In the genomic region with DNA sequence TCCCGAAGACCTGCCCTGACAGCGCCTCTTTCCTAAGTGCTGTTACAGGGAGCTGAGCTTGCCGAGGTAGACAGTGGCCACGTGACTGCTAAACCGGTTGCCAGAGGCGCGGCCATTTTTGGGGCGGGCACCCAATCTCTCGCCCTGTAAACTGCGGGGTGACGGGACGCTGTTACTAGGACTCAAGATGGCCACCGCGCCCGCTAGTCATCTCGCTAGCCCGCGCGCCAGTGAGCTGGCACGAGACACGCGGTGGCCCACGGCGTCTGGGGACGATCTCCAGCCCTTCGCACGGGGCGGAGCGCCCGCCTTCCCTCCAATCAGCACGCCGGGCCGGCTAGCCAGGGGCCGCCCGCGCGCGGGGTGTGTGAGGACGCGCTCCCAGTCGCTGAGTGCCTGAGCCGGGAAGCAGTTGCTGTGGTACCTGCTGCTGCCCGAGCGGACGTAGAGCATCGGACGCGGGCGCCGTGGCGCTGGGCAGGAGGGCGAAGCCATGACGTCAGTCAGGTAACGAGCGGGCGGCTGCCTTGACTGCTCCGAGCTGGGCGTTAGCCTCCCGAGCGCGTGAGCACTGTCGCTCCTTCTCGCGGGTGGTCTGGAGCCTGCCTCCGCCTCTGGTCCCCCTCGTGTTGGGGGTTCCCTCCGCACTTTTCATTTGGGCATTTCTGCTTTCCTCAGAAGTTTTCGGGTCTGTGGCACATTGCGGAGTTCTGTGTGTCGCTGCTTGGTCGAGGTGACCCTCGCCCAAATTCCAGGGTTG, we compare ENCODE assay signal across 8 cellular contexts. TPM values are rescaled to one million over a fixed set of nuclear protein-coding genes. Genes with fewer than 3 reads are reported as not detected.
DNase-seq lines count a peak whose midpoint lies in the region; ATAC-seq, FAIRE-seq and TF ChIP-seq lines count a peak whose summit lies in the region.

No MANE protein-coding gene starts in this region.

- CTCF ChIA-PET in Caco-2 (lab: Charles Lee) = interaction anchor here (1.4 kb wide), 1 partner anchor 26 kb away, joined by 6 read pairs; a partner anchor contains a TSS
- CTCF ChIA-PET in activated CD8-positive, alpha-beta memory T cell treated with anti-CD3 and anti-CD28 coated beads, Interleukin-2, amount 10 ng/mL, durations not matched to agents 7 days and 5 days (lab: Charles Lee) = interaction anchor here (0.6 to 3.2 kb wide), 5 partner anchors 11 to 51 kb away, joined by 3 to 12 read pairs (median 3); a partner anchor contains a TSS
- CTCF ChIA-PET in H1 (lab: Charles Lee; ENCODE audit: partially characterized antibody) = interaction anchor here (0.6 to 1.4 kb wide), 4 partner anchors 14 to 274 kb away, joined by 3 read pairs; no protein-coding TSS in a partner anchor

- no peak overlapping the region for H3K23ac ChIP-seq in H1 (ENCODE audit: insufficient read length)
- H3K23ac ChIP-seq in mesendoderm (ENCODE audit: low read length) = peak overlapping the region; percentile 7

- H3K4me2 ChIP-seq in H1 (ENCODE audit: insufficient read depth in 1 of 2, low read depth in 2 of 2, low read length in 2 of 2) (peak overlapping the region; percentile 70 to 91), mesendoderm (ENCODE audit: low read length) (peak overlapping the region; percentile 92)

- no peaks in the 10 kb centered on the region for H3K9me3 Mint-ChIP-seq in Caco-2 (ENCODE audit: unreplicated experiment)
- H3K9me3 Mint-ChIP-seq in activated CD8-positive, alpha-beta memory T cell treated with anti-CD3 and anti-CD28 coated beads, Interleukin-2, amount 10 ng/mL, durations not matched to agents 7 days and 5 days (ENCODE audit: low read depth) = no peaks in the 10 kb centered on the region

- H2BK120ac ChIP-seq in H1 (replicated peaks; ENCODE audit: low read depth, low read length) = no peak overlapping the region
- H2BK120ac ChIP-seq in mesendoderm (ENCODE audit: low read depth, low read length) = no peak overlapping the region

- H3K27ac Mint-ChIP-seq in Caco-2 (ENCODE audit: unreplicated experiment) = peak overlapping the region; percentile 93
- H3K27ac Mint-ChIP-seq in activated CD8-positive, alpha-beta memory T cell treated with anti-CD3 and anti-CD28 coated beads, Interleukin-2, amount 10 ng/mL, durations not matched to agents 7 days and 5 days = peak overlapping the region; percentile 96

- H2AK5ac ChIP-seq in H1 (ENCODE audit: low read depth, low read length) = no peak overlapping the region
- H2AK5ac ChIP-seq in mesendoderm (ENCODE audit: low read length) = no peak overlapping the region

- intact Hi-C loops in Caco-2 (cut with micrococcal nuclease; ENCODE audit: unreplicated experiment) = loop anchor here (1.0 to 5.0 kb wide), 3 partner anchors 14 to 36 kb away; a partner anchor contains a TSS

- TF ChIP-seq EP300 in H1 (IDR thresholded peaks at IDR 0.05; ENCODE audit: borderline replicate concordance in 1 of 2, low read depth in 2 of 2, low read length in 2 of 2) = no peak

- H3K23me2 ChIP-seq in H1 (ENCODE audit: low read depth, low read length) = peaks cover 7% of the 10 kb centered on the region; the same call in 1 of the 2 replicates

- H3K36me3 ChIP-seq in Caco-2 (ENCODE audit: control insufficient read depth, insufficient read depth, low read length) (no peaks in the 10 kb centered on the region; the same call in 1 of the 2 replicates), H1 (ENCODE audit: control insufficient read depth in 2 of 4, insufficient read depth in 4 of 4, low read length in 3 of 4) (no peaks in the 10 kb centered on the region), mesendoderm (ENCODE audit: control insufficient read depth, insufficient read depth, low read length) (no peaks in the 10 kb centered on the region)

- WGBS in H1 (ENCODE audit: extremely low coverage in 1 of 2, insufficient coverage in 1 of 2, insufficient read length in 1 of 2, insufficient replicate concordance in 2 of 2, low coverage in 1 of 2, low lambda C conversion rate in 2 of 2, missing lambda C conversion rate in 1 of 2), 2 experiments = 2% methylated on average over 72 of the region's 72 CpGs; no CpG with 5 or more reads in 1 of the 2 experiments
- no CpG with 5 or more reads among the region's 72 CpGs for WGBS in mesendoderm (ENCODE audit: extremely low coverage, insufficient coverage, low lambda C conversion rate)

- peak; percentile 97 for DNase-seq in Caco-2
- DNase-seq in HTR-8/SVneo (ENCODE audit: insufficient read length, low spot score) = peak; percentile 92
- DNase-seq in NOMO-1 treated with DMSO at 0.1 percent for 48 hours (lab: John Stamatoyannopoulos, UW; ENCODE audit: unreplicated experiment) = peak; percentile 97
- DNase-seq in activated CD8-positive, alpha-beta memory T cell treated with anti-CD3 and anti-CD28 coated beads, Interleukin-2, amount 10 ng/mL, durations not matched to agents 7 days and 5 days = peak; percentile 98
- DNase-seq in H1 (ENCODE audit: low read depth in 1 of 2, low spot score in 2 of 2) = peak; percentile 89 to 94
- peak; percentile 98 for DNase-seq in mesendoderm
- peak; percentile 93 for DNase-seq in stimulated activated CD8-positive, alpha-beta memory T cell treated with anti-CD3 and anti-CD28 coated beads, Interleukin-12 subunit alpha, Interleukin-12 subunit beta, amount 100 ng/mL, for 4 hours (ENCODE audit: low read depth)

- ATAC-seq in GM21381 (IDR thresholded peaks at IDR 0.05; ENCODE audit: unreplicated experiment) = peak; percentile 93
- peak; percentile 94 for ATAC-seq in activated CD8-positive, alpha-beta memory T cell treated with anti-CD3 and anti-CD28 coated beads, Interleukin-2, amount 10 ng/mL, durations not matched to agents 7 days and 5 days

- FAIRE-seq in HTR-8/SVneo (lab: Jason Lieb, UNC) (peak; percentile 90), H1 (lab: Jason Lieb, UNC) (no peak)

- peak overlapping the region; percentile 46; the same call in 1 of the 2 replicates for H2BK15ac ChIP-seq in H1 (ENCODE audit: low read length)
- no peak overlapping the region for H2BK15ac ChIP-seq in mesendoderm (replicated peaks; ENCODE audit: low read depth)

- H3K4me3 Mint-ChIP-seq in Caco-2 (ENCODE audit: unreplicated experiment) = peak overlapping the region; percentile 92
- peak overlapping the region; percentile 91 for H3K4me3 Mint-ChIP-seq in activated CD8-positive, alpha-beta memory T cell treated with anti-CD3 and anti-CD28 coated beads, Interleukin-2, amount 10 ng/mL, durations not matched to agents 7 days and 5 days

- peaks cover 14% of the 10 kb centered on the region for H3K4me1 Mint-ChIP-seq in Caco-2 (ENCODE audit: low read depth, unreplicated experiment)
- H3K4me1 Mint-ChIP-seq in activated CD8-positive, alpha-beta memory T cell treated with anti-CD3 and anti-CD28 coated beads, Interleukin-2, amount 10 ng/mL, durations not matched to agents 7 days and 5 days = peaks cover 38% of the 10 kb centered on the region

- H2BK20ac ChIP-seq in H1 (ENCODE audit: low read length) = no peak overlapping the region

- peak overlapping the region; percentile 75 for H4K91ac ChIP-seq in H1 (replicated peaks; ENCODE audit: insufficient read length, low read length)

- H3K79me2 ChIP-seq in H1 (ENCODE audit: control insufficient read depth in 1 of 2, insufficient read depth in 2 of 2, low read length in 2 of 2) (peaks cover 0 to 36% of the 10 kb centered on the region in 2 experiments; a peak in 3 of 4 replicates), mesendoderm (ENCODE audit: control insufficient read depth, insufficient read depth, low read length) (peaks cover 8% of the 10 kb centered on the region)

- peaks cover 34% of the 10 kb centered on the region for H3K4me1 ChIP-seq in Caco-2
- peaks cover 0 to 3% (median under 1%) of the 10 kb centered on the region in 4 experiments; a peak in 3 of 7 replicates for H3K4me1 ChIP-seq in H1 (replicated peaks in 1 of 4; ENCODE audit: control insufficient read depth in 3 of 4, insufficient read depth in 4 of 4, low read length in 3 of 4)
- peaks cover 2% of the 10 kb centered on the region for H3K4me1 ChIP-seq in mesendoderm (ENCODE audit: control insufficient read depth, low read depth, low read length)

- H3K4ac ChIP-seq in H1 (replicated peaks; ENCODE audit: insufficient read length, low read depth, low read length) (no peak overlapping the region), mesendoderm (ENCODE audit: low read depth, low read length) (no peak overlapping the region)

- H3K9ac ChIP-seq in H1 (replicated peaks in 1 of 4; ENCODE audit: extremely low read depth in 1 of 4, low read depth in 3 of 4, low read length in 3 of 4) = peak overlapping the region; percentile 46 to 96 (median 89)
- H3K9ac ChIP-seq in mesendoderm (ENCODE audit: low read length) = peak overlapping the region; percentile 91

- H4K20me1 ChIP-seq in H1 (replicated peaks in 1 of 2; ENCODE audit: control insufficient read depth in 1 of 2, insufficient read depth in 2 of 2, low read length in 2 of 2) = peaks cover 0 to 2% of the 10 kb centered on the region in 2 experiments

- peak overlapping the region; percentile 93 for H4K8ac ChIP-seq in H1 (ENCODE audit: extremely low read depth, insufficient read depth, low read length)
- H4K8ac ChIP-seq in mesendoderm (ENCODE audit: low read depth, low read length) = no peak overlapping the region

- peak overlapping the region; percentile 71 for H4K5ac ChIP-seq in H1 (ENCODE audit: insufficient read length, low read depth, low read length)
- no peak overlapping the region for H4K5ac ChIP-seq in mesendoderm (ENCODE audit: low read length)

- H3K4me3 ChIP-seq in Caco-2 (ENCODE audit: low read depth, low read length) = peak overlapping the region; percentile 63
- peak overlapping the region; percentile 78 to 89 (median 83) for H3K4me3 ChIP-seq in H1 (ENCODE audit: extremely low read depth in 1 of 4, insufficient read depth in 2 of 4, low read depth in 3 of 4, low read length in 4 of 4)
- H3K4me3 ChIP-seq in mesendoderm (ENCODE audit: low read length) = peak overlapping the region; percentile 67

- H2BK5ac ChIP-seq in H1 (ENCODE audit: low read depth, low read length) (peak overlapping the region; percentile 88), mesendoderm (ENCODE audit: low read length) (peak overlapping the region; percentile 69)

- H3K56ac ChIP-seq in H1 (replicated peaks; ENCODE audit: insufficient read length, low read depth, low read length) (peak overlapping the region; percentile 79), mesendoderm (ENCODE audit: low read length) (peak overlapping the region; percentile 96)

- H3K9me3 ChIP-seq in Caco-2 = no peaks in the 10 kb centered on the region
- H3K9me3 ChIP-seq in H1 (ENCODE audit: insufficient read depth in 2 of 2, low read depth in 1 of 2, low read length in 1 of 2) = no peaks in the 10 kb centered on the region

- POLR2A ChIA-PET in Caco-2 (lab: Charles Lee) (interaction anchor here (0.6 to 2.3 kb wide), 8 partner anchors 11 to 650 kb away, joined by 3 to 18 read pairs (median 4); a partner anchor contains a TSS), H1 (lab: Charles Lee; ENCODE audit: partially characterized antibody) (interaction anchor here (0.5 to 3.0 kb wide), 21 partner anchors 8 to 1035 kb away, joined by 3 to 20 read pairs (median 4); a partner anchor contains a TSS)

- H3K27ac ChIP-seq in H1 (ENCODE audit: low read depth, low read length) (peak overlapping the region; percentile 92), mesendoderm (ENCODE audit: low read depth, low read length) (peak overlapping the region; percentile 45)

- TF ChIP-seq CTCF in Caco-2 (IDR thresholded peaks at IDR 0.05; ENCODE audit: insufficient read depth in 1 of 2, low read depth in 1 of 2, low read length in 1 of 2, severe bottlenecking in 1 of 2, unreplicated experiment in 1 of 2) (no peak), H1 (IDR thresholded peaks at IDR 0.05; ENCODE audit: control extremely low read depth in 1 of 3, insufficient read depth in 1 of 3, low read depth in 1 of 3, low read length in 3 of 3) (0 out of 4 replicates have a peak, but pooled peaks of 1 of the 3 experiments have one; percentile 3)

- H3K27me3 Mint-ChIP-seq in Caco-2 (ENCODE audit: insufficient read depth, unreplicated experiment) = no peaks in the 10 kb centered on the region
- no peaks in the 10 kb centered on the region for H3K27me3 Mint-ChIP-seq in activated CD8-positive, alpha-beta memory T cell treated with anti-CD3 and anti-CD28 coated beads, Interleukin-2, amount 10 ng/mL, durations not matched to agents 7 days and 5 days

- 0 out of 2 replicates have a peak, but pooled peaks cover 2% of the 10 kb centered on the region for H3K79me1 ChIP-seq in H1 (ENCODE audit: low read depth, low read length)
- no peaks in the 10 kb centered on the region for H3K79me1 ChIP-seq in mesendoderm (ENCODE audit: low read length)

- H3K18ac ChIP-seq in H1 (ENCODE audit: extremely low read depth, low read length) = peak overlapping the region; percentile 63
- H3K18ac ChIP-seq in mesendoderm (ENCODE audit: low read length) = peak overlapping the region; percentile 47

- 0 out of 4 replicates have a peak, but pooled peaks of 1 of the 2 experiments have one; percentile 0 for TF ChIP-seq RAD21 in H1 (IDR thresholded peaks at IDR 0.05 in 1 of 2, conservative IDR thresholded peaks at IDR 0.05 in 1 of 2; ENCODE audit: low read depth in 2 of 2, low read length in 2 of 2)

- TF ChIP-seq POLR2A in H1 (IDR thresholded peaks at IDR 0.05; ENCODE audit: control extremely low read depth in 1 of 2, low read depth in 2 of 2, low read length in 2 of 2) = peak in 1 of 2 experiments; percentile 95; a peak in 2 of 3 replicates

- H2AFZ ChIP-seq in H1 (ENCODE audit: low read length) = peak overlapping the region; percentile 70; the same call in 1 of the 2 replicates

- H2BK12ac ChIP-seq in H1 (ENCODE audit: low read depth, low read length) = peak overlapping the region; percentile 22; the same call in 1 of the 2 replicates

- H3K27me3 ChIP-seq in Caco-2 (replicated peaks; ENCODE audit: control insufficient read depth, insufficient read depth, low read length) (no peaks in the 10 kb centered on the region), H1 (replicated peaks in 1 of 4; ENCODE audit: control insufficient read depth in 3 of 4, extremely low read depth in 1 of 4, insufficient read depth in 3 of 4, low read length in 3 of 4) (no peaks in the 10 kb centered on the region), mesendoderm (ENCODE audit: insufficient read depth, low read length, poor library complexity) (no peaks in the 10 kb centered on the region)

- peaks cover 18% of the 10 kb centered on the region for H3K36me3 Mint-ChIP-seq in Caco-2 (ENCODE audit: insufficient read depth, unreplicated experiment)
- H3K36me3 Mint-ChIP-seq in activated CD8-positive, alpha-beta memory T cell treated with anti-CD3 and anti-CD28 coated beads, Interleukin-2, amount 10 ng/mL, durations not matched to agents 7 days and 5 days = peaks cover 3% of the 10 kb centered on the region

- no peak overlapping the region for H3K14ac ChIP-seq in H1 (ENCODE audit: insufficient read length)

- no TSS peak for BruUV-seq in Caco-2 (replicated peaks; lab: Mats Ljungman, UMichigan)

RNA-seq across cellular contexts. Expression of a gene that starts 25.5 kb away (rescaled TPM):
- 96.4 and 105 TPM in 2 replicates for total RNA-seq in Caco-2 (2022)
- 10 to 100 TPM; 38.3 to 46.2 TPM for total RNA-seq in activated CD8-positive, alpha-beta memory T cell treated with anti-CD3 and anti-CD28 coated beads, Interleukin-2, amount 10 ng/mL, durations not matched to agents 7 days and 5 days
- total RNA-seq in H1 (2021; fragmentation: NEBNext Ultra II Directional; extraction: Animal tissue kit (Norgen Biotek cat#: 25700)) = 39.8 and 42.4 TPM in 2 replicates
- 6.7 and 12.3 TPM in 2 replicates for polyA plus RNA-seq in H1 (2011; rRNA removed)
- 16.1 TPM for polyA plus RNA-seq in H1 (2011; cell fraction: cytosol; rRNA removed)
- 6.3 TPM for polyA plus RNA-seq in H1 (2011; cell fraction: nucleus; rRNA removed)
- polyA plus RNA-seq in H1 (2012, experiment 1 of 2) = 21.7 to 24.9 TPM (median 23.2 TPM) in 4 replicates
- 3.2 TPM for polyA plus RNA-seq in H1 (2012, experiment 2 of 2)
- 24.0 TPM for polyA plus RNA-seq in H1 (2013, experiment 1 of 2)
- polyA plus RNA-seq in H1 (2013, experiment 2 of 2) = 25.5 TPM
- 12.9 and 17.9 TPM in 2 replicates for polyA minus RNA-seq in H1 (2011; rRNA and poly(A)+ RNA removed)
- 14.6 TPM for polyA minus RNA-seq in H1 (2011; cell fraction: cytosol; rRNA and poly(A)+ RNA removed)
- 30.2 TPM for polyA minus RNA-seq in H1 (2011; cell fraction: nucleus; rRNA and poly(A)+ RNA removed)
- 34.7 TPM for polyA plus RNA-seq in mesendoderm (2013, experiment 1 of 2)
- polyA plus RNA-seq in mesendoderm (2013, experiment 2 of 2) = 35.7 TPM

RNA-seq across cellular contexts. Expression of a gene that starts 25.9 kb away (rescaled TPM):
- total RNA-seq in Caco-2 (2022) = 56.7 and 63.7 TPM in 2 replicates
- total RNA-seq in activated CD8-positive, alpha-beta memory T cell treated with anti-CD3 and anti-CD28 coated beads, Interleukin-2, amount 10 ng/mL, durations not matched to agents 7 days and 5 days = 10 to 100 TPM; 46.6 to 50.6 TPM
- total RNA-seq in H1 (2021; fragmentation: NEBNext Ultra II Directional; extraction: Animal tissue kit (Norgen Biotek cat#: 25700)) = 38.9 and 41.5 TPM in 2 replicates
- 15.3 and 23.9 TPM in 2 replicates for polyA plus RNA-seq in H1 (2011; rRNA removed)
- 28.4 TPM for polyA plus RNA-seq in H1 (2011; cell fraction: cytosol; rRNA removed)
- 11.6 TPM for polyA plus RNA-seq in H1 (2011; cell fraction: nucleus; rRNA removed)
- polyA plus RNA-seq in H1 (2012, experiment 1 of 2) = 21.7 to 40.7 TPM (median 27.8 TPM) in 4 replicates
- polyA plus RNA-seq in H1 (2012, experiment 2 of 2) = 2.5 TPM
- 23.0 TPM for polyA plus RNA-seq in H1 (2013, experiment 1 of 2)
- polyA plus RNA-seq in H1 (2013, experiment 2 of 2) = 23.0 TPM
- 41.5 and 54.9 TPM in 2 replicates for polyA minus RNA-seq in H1 (2011; rRNA and poly(A)+ RNA removed)
- polyA minus RNA-seq in H1 (2011; cell fraction: cytosol; rRNA and poly(A)+ RNA removed) = 27.5 TPM
- 32.2 TPM for polyA minus RNA-seq in H1 (2011; cell fraction: nucleus; rRNA and poly(A)+ RNA removed)
- 26.1 TPM for polyA plus RNA-seq in mesendoderm (2013, experiment 1 of 2)
- polyA plus RNA-seq in mesendoderm (2013, experiment 2 of 2) = 26.9 TPM

Comparison
In these comparisons a context has a peak if more than half of its experiments do, and no peak if none do; other contexts are left out.
1. Peak in every context shown above with its lines: DNase-seq, ATAC-seq, H3K4me3 ChIP-seq and H3K27ac ChIP-seq.